Comparison of ENCODE assay signal across 13 cellular contexts in genomic region chr20:35542990-35543389, GRCh38. TPM values are rescaled to one million over a fixed set of nuclear protein-coding genes. Genes with fewer than 3 reads are reported as not detected.
A peak's percentile ranks its signal among the peaks of the same experiment; 100 is the strongest.
DNase-seq lines count a peak whose midpoint lies in the region; ATAC-seq and TF ChIP-seq lines count a peak whose summit lies in the region.
"Had no signal": no experiment of that assay in that cellular context is flagged by ENCODE, and none has a peak within 500 bp of the region (broad histone marks: within the 10 kb centered on the region; RNA-seq: fewer than 3 reads in every experiment).

No MANE protein-coding gene starts in this region.

- H3K27ac ChIP-seq in BLaER1 (no peak overlapping the region), HUES48 (ENCODE audit: low read depth, low read length) (no peak overlapping the region), upper lobe of left lung (peak overlapping the region in 1 of 4 donors; percentile 86)

- no peak for TF ChIP-seq EP300 in upper lobe of left lung (IDR thresholded peaks at IDR 0.05)

- no peak for TF ChIP-seq CTCF in mesothelial cell of epicardium (IDR thresholded peaks at IDR 0.05; ENCODE audit: unreplicated experiment)
- no peak for TF ChIP-seq CTCF in upper lobe of left lung (IDR thresholded peaks at IDR 0.05)

- peaks cover 4% of the 10 kb centered on the region for H3K27me3 Mint-ChIP-seq in activated naive CD8-positive, alpha-beta T cell treated with anti-CD3 and anti-CD28 coated beads, Interleukin-2, amount 10 ng/mL, durations not matched to agents 7 days and 5 days
- no peaks in the 10 kb centered on the region for H3K27me3 Mint-ChIP-seq in mesothelial cell of epicardium (ENCODE audit: low read depth)

- 100% methylated on average over 1 of the region's 1 CpG for WGBS in upper lobe of left lung, 2 donors

- H3K36me3 ChIP-seq in BLaER1 = peaks cover 35% of the 10 kb centered on the region
- H3K36me3 ChIP-seq in HUES48 (ENCODE audit: control insufficient read depth, insufficient read depth, low read length) = peaks cover 39% of the 10 kb centered on the region
- peaks cover 0 to 37% (median 11%) of the 10 kb centered on the region in 4 donors for H3K36me3 ChIP-seq in upper lobe of left lung

- TF ChIP-seq POLR2A in upper lobe of left lung (IDR thresholded peaks at IDR 0.05) = no peak

- H3K9ac ChIP-seq in BLaER1 (no peak overlapping the region), HUES48 (ENCODE audit: low read depth, low read length) (no peak overlapping the region)

- H3K4me1 ChIP-seq in BLaER1 = peaks cover 37% of the 10 kb centered on the region
- H3K4me1 ChIP-seq in HUES48 (ENCODE audit: control insufficient read depth, insufficient read depth, low read length) = peaks cover 7% of the 10 kb centered on the region; the same call in 1 of the 2 replicates
- peaks cover 13 to 18% (median 17%) of the 10 kb centered on the region in 4 donors for H3K4me1 ChIP-seq in upper lobe of left lung

- H3K4me2 ChIP-seq in BLaER1 = peak overlapping the region; percentile 75

- ATAC-seq in activated naive CD8-positive, alpha-beta T cell treated with anti-CD3 and anti-CD28 coated beads, Interleukin-2, amount 10 ng/mL, durations not matched to agents 7 days and 5 days (ENCODE audit: low read depth) = no peak
- no peak for ATAC-seq in GM19035 (IDR thresholded peaks at IDR 0.05; ENCODE audit: unreplicated experiment)
- no peak for ATAC-seq in upper lobe of left lung (ENCODE audit: low FRiP score in 2 of 2)
- no peak for ATAC-seq in GM18511 (IDR thresholded peaks at IDR 0.05; ENCODE audit: unreplicated experiment)

- peak overlapping the region; percentile 94 for H3K27ac Mint-ChIP-seq in activated naive CD8-positive, alpha-beta T cell treated with anti-CD3 and anti-CD28 coated beads, Interleukin-2, amount 10 ng/mL, durations not matched to agents 7 days and 5 days
- no peak overlapping the region for H3K27ac Mint-ChIP-seq in mesothelial cell of epicardium

- peak overlapping the region; percentile 94 for H3K4me3 Mint-ChIP-seq in activated naive CD8-positive, alpha-beta T cell treated with anti-CD3 and anti-CD28 coated beads, Interleukin-2, amount 10 ng/mL, durations not matched to agents 7 days and 5 days
- peak overlapping the region; percentile 88 for H3K4me3 Mint-ChIP-seq in mesothelial cell of epicardium

- no peaks in the 10 kb centered on the region for H4K20me1 ChIP-seq in BLaER1

- H3K36me3 Mint-ChIP-seq in activated naive CD8-positive, alpha-beta T cell treated with anti-CD3 and anti-CD28 coated beads, Interleukin-2, amount 10 ng/mL, durations not matched to agents 7 days and 5 days = peaks cover 4% of the 10 kb centered on the region
- peaks cover 5% of the 10 kb centered on the region for H3K36me3 Mint-ChIP-seq in mesothelial cell of epicardium

- H3K27me3 ChIP-seq in BLaER1 = no peaks in the 10 kb centered on the region
- H3K27me3 ChIP-seq in HUES48 (ENCODE audit: control insufficient read depth, insufficient read depth, low read length) = no peaks in the 10 kb centered on the region
- H3K27me3 ChIP-seq in upper lobe of left lung = no peaks in the 10 kb centered on the region

- peaks cover 14% of the 10 kb centered on the region for H3K4me1 Mint-ChIP-seq in activated naive CD8-positive, alpha-beta T cell treated with anti-CD3 and anti-CD28 coated beads, Interleukin-2, amount 10 ng/mL, durations not matched to agents 7 days and 5 days
- peaks cover 18% of the 10 kb centered on the region for H3K4me1 Mint-ChIP-seq in mesothelial cell of epicardium

- H3K9me3 ChIP-seq in BLaER1 = no peaks in the 10 kb centered on the region
- H3K9me3 ChIP-seq in HUES48 (ENCODE audit: control insufficient read depth, insufficient read depth, low read length) = no peaks in the 10 kb centered on the region
- H3K9me3 ChIP-seq in upper lobe of left lung = no peaks in the 10 kb centered on the region

- no peaks in the 10 kb centered on the region for H3K9me3 Mint-ChIP-seq in activated naive CD8-positive, alpha-beta T cell treated with anti-CD3 and anti-CD28 coated beads, Interleukin-2, amount 10 ng/mL, durations not matched to agents 7 days and 5 days
- no peaks in the 10 kb centered on the region for H3K9me3 Mint-ChIP-seq in mesothelial cell of epicardium

- POLR2A ChIA-PET in activated naive CD8-positive, alpha-beta T cell treated with anti-CD3 and anti-CD28 coated beads, Interleukin-2, amount 10 ng/mL, durations not matched to agents 7 days and 5 days (lab: Charles Lee) = interaction anchor here (1.1 to 2.8 kb wide), 3 partner anchors 55 to 76 kb away, joined by 3 to 12 read pairs (median 8); partner anchors contain the start of gene SPAG4

- peak overlapping the region; percentile 76 for H3K4me3 ChIP-seq in BLaER1
- H3K4me3 ChIP-seq in HUES48 (ENCODE audit: low read depth, low read length) = peak overlapping the region; percentile 85; the same call in 1 of the 2 replicates
- peak overlapping the region in 1 of 4 donors; percentile 66 for H3K4me3 ChIP-seq in upper lobe of left lung

- no peak for DNase-seq in activated naive CD8-positive, alpha-beta T cell treated with anti-CD3 and anti-CD28 coated beads, Interleukin-2, amount 10 ng/mL, durations not matched to agents 7 days and 5 days
- DNase-seq in mesothelial cell of epicardium (ENCODE audit: low spot score in 2 of 2, unreplicated experiment in 2 of 2) (no peak), upper lobe of left lung (no peak), CD1c-positive myeloid dendritic cell (ENCODE audit: extremely low spot score) (no peak)
- DNase-seq: NCI-H187 had no signal

RNA-seq across cellular contexts. Expression of gene ERGIC3, which starts 1.1 kb away (rescaled TPM):
- 100 to 1,000 TPM; 123 to 125 TPM for total RNA-seq in activated naive CD8-positive, alpha-beta T cell treated with anti-CD3 and anti-CD28 coated beads, Interleukin-2, amount 10 ng/mL, durations not matched to agents 7 days and 5 days
- total RNA-seq in mesothelial cell of epicardium (253 to 258 TPM (median 255 TPM) in 3 replicates), upper lobe of left lung (100 to 1,000 TPM; 115 to 223 (median 179) TPM)

RNA-seq across cellular contexts. Expression of gene C20orf173, which starts 13.5 kb away (rescaled TPM):
- total RNA-seq in activated naive CD8-positive, alpha-beta T cell treated with anti-CD3 and anti-CD28 coated beads, Interleukin-2, amount 10 ng/mL, durations not matched to agents 7 days and 5 days = not detected
- total RNA-seq in mesothelial cell of epicardium = not detected in 3 replicates
- not detected for total RNA-seq in upper lobe of left lung
- total RNA-seq: activated CD8-positive, alpha-beta memory T cell treated with anti-CD3 and anti-CD28 coated beads for 36 hours; dermis blood vessel endothelial cell; H7; renal cortical epithelial cell had no signal
